ENCODE assay signal across 8 cellular contexts in genomic region chr5:62403411-62404250, GRCh38. TPM values are rescaled to one million over a fixed set of nuclear protein-coding genes. Genes with fewer than 3 reads are reported as not detected.
DNase-seq lines count a peak whose midpoint lies in the region; ATAC-seq and TF ChIP-seq lines count a peak whose summit lies in the region.

DIMT1 (minus strand) TSS chr5:62403905; CDS start chr5:62403772, 133 bp downstream.

- DNase-seq in NCI-H1436 (lab: John Stamatoyannopoulos, UW): peak; percentile 94
- DNase-seq in T follicular helper cell (ENCODE audit: low read depth): peak; percentile 89
- peak; percentile 100 for DNase-seq in adipocyte (ENCODE audit: low read depth)
- DNase-seq in cardiac muscle cell (ENCODE audit: low read depth in 1 of 2, low spot score in 1 of 2): peak; percentile 98 to 99
- DNase-seq in tibial nerve (ENCODE audit: low spot score in 2 of 2): peak; percentile 90 to 94

- 0% methylated on average over 47 to 54 of the region's 66 CpGs for WGBS in tibial nerve, 2 donors

- H3K27me3 ChIP-seq in adipocyte (replicated peaks; ENCODE audit: control insufficient read depth, insufficient read depth, low read length): no peaks in the 10 kb centered on the region
- no peaks in the 10 kb centered on the region for H3K27me3 ChIP-seq in cardiac muscle cell
- H3K27me3 ChIP-seq in parathyroid adenoma (ENCODE audit: control insufficient read depth, insufficient read depth, low read length): no peaks in the 10 kb centered on the region
- H3K27me3 ChIP-seq in tibial nerve: no peaks in the 10 kb centered on the region

- peak within 1 kb of the TSS; percentile 99 for H2AFZ ChIP-seq in parathyroid adenoma

- H3K4me1 ChIP-seq in adipocyte (ENCODE audit: control insufficient read depth, insufficient read depth, low read length) (peaks cover 16% of the 10 kb centered on the region), cardiac muscle cell (ENCODE audit: low read depth) (peaks cover 8% of the 10 kb centered on the region), parathyroid adenoma (peaks cover 8% of the 10 kb centered on the region), tibial nerve (peaks cover 0 to 18% (median 10%) of the 10 kb centered on the region in 4 donors)

- peak; percentile 19 to 82 for TF ChIP-seq POLR2A in tibial nerve (IDR thresholded peaks at IDR 0.05)

- peak within 1 kb of the TSS; percentile 96 for H3K9ac ChIP-seq in adipocyte (ENCODE audit: low read length)
- peak within 1 kb of the TSS; percentile 74 for H3K9ac ChIP-seq in parathyroid adenoma

- H3K4me3 ChIP-seq in GM12875 (ENCODE audit: low read depth, low read length) (peak within 1 kb of the TSS; percentile 81), adipocyte (ENCODE audit: low read length) (peak within 1 kb of the TSS; percentile 87), cardiac muscle cell (peak within 1 kb of the TSS; percentile 69), parathyroid adenoma (ENCODE audit: low read depth, low read length) (peak within 1 kb of the TSS; percentile 84), tibial nerve (peak within 1 kb of the TSS; percentile 76 to 98 (median 88))

- H3K79me2 ChIP-seq in parathyroid adenoma: no peaks in the 10 kb centered on the region

- H3K36me3 ChIP-seq in adipocyte (ENCODE audit: control insufficient read depth, insufficient read depth, low read length, severe bottlenecking): peaks cover 19% of the 10 kb centered on the region
- peaks cover 7% of the 10 kb centered on the region for H3K36me3 ChIP-seq in cardiac muscle cell
- H3K36me3 ChIP-seq in parathyroid adenoma (ENCODE audit: control insufficient read depth, insufficient read depth, low read length): no peaks in the 10 kb centered on the region
- peaks cover 0 to 33% (median 0%) of the 10 kb centered on the region in 3 donors for H3K36me3 ChIP-seq in tibial nerve

- H3K27ac ChIP-seq in cardiac muscle cell (peak within 1 kb of the TSS; percentile 92), parathyroid adenoma (peak within 1 kb of the TSS; percentile 86), tibial nerve (peak within 1 kb of the TSS; percentile 92 to 97 (median 94))

- ATAC-seq in HG02798 (IDR thresholded peaks at IDR 0.05; ENCODE audit: poor library complexity, unreplicated experiment): peak; percentile 97

- no peak for TF ChIP-seq CTCF in GM12875 (IDR thresholded peaks at IDR 0.05; ENCODE audit: borderline replicate concordance, insufficient read depth, low read depth, low read length)
- no peak for TF ChIP-seq CTCF in cardiac muscle cell (IDR thresholded peaks at IDR 0.05; ENCODE audit: low read depth, low read length)
- no peak for TF ChIP-seq CTCF in parathyroid adenoma (IDR thresholded peaks at IDR 0.05)
- no peak for TF ChIP-seq CTCF in tibial nerve (IDR thresholded peaks at IDR 0.05)

- peak; percentile 85 to 93 for TF ChIP-seq EP300 in tibial nerve (IDR thresholded peaks at IDR 0.05)

- H3K4me2 ChIP-seq in parathyroid adenoma (ENCODE audit: low read length): peak within 1 kb of the TSS; percentile 82

- H3K9me3 ChIP-seq in adipocyte (ENCODE audit: control insufficient read depth, low read length): no peaks in the 10 kb centered on the region
- H3K9me3 ChIP-seq in cardiac muscle cell (ENCODE audit: low read depth): no peaks in the 10 kb centered on the region
- no peaks in the 10 kb centered on the region for H3K9me3 ChIP-seq in parathyroid adenoma (ENCODE audit: control insufficient read depth, low read length)
- no peaks in the 10 kb centered on the region for H3K9me3 ChIP-seq in tibial nerve

RNA-seq across cellular contexts. Expression of gene DIMT1, which starts in this region (rescaled TPM):
- 19.4 and 26.4 TPM in 2 replicates for total RNA-seq in cardiac muscle cell
- 22.2 and 23.6 TPM in 2 replicates for polyA plus RNA-seq in cardiac muscle cell
- 10 to 100 TPM; 16.2 to 22.2 (median 17.5) TPM for total RNA-seq in tibial nerve

Comparison
In these comparisons a context has a peak if more than half of its experiments do, and no peak if none do; other contexts are left out.
1. Peak in every context shown above with its lines: DNase-seq, ATAC-seq, H3K4me3 ChIP-seq and H3K27ac ChIP-seq.